In genomic region chr11:12087075-12087775, GRCh38 we compare ENCODE assay signal across 9 cellular contexts. TPM values are rescaled to one million over a fixed set of nuclear protein-coding genes. Genes with fewer than 3 reads are reported as not detected.
DNase-seq lines count a peak whose midpoint lies in the region; ATAC-seq and TF ChIP-seq lines count a peak whose summit lies in the region.
"Had no signal": no experiment of that assay in that cellular context is flagged by ENCODE, and none has a peak within 500 bp of the region (broad histone marks: within the 10 kb centered on the region; RNA-seq: fewer than 3 reads in every experiment).

No MANE protein-coding gene starts in this region.

- intact Hi-C loops in stomach (cut with DNase I; ENCODE audit: low total_unique reads): no loop called here

- no peak overlapping the region for H3K4me3 ChIP-seq in right atrium auricular region
- H3K4me3 ChIP-seq in stomach: no peak overlapping the region
- H3K4me3 ChIP-seq: cardiac muscle cell had no signal

- WGBS in stomach, 5 donors: 55 to 65% (median 59%) methylated on average over 7 of the region's 7 CpGs

- TF ChIP-seq EP300 in stomach (IDR thresholded peaks at IDR 0.05): no peak

- no peaks in the 10 kb centered on the region for H3K36me3 Mint-ChIP-seq in activated T-cell treated with anti-CD3 and anti-CD28 coated beads, Interleukin-2, amount 50 U/mL, for 24 hours (ENCODE audit: low read depth)
- H3K36me3 Mint-ChIP-seq in activated naive CD4-positive, alpha-beta T cell treated with anti-CD3 and anti-CD28 coated beads, Interleukin-2, amount 50 U/mL, for 72 hours: peaks cover 0 to 6% of the 10 kb centered on the region in 2 donors

- peaks cover 59% of the 10 kb centered on the region for H3K4me1 Mint-ChIP-seq in activated T-cell treated with anti-CD3 and anti-CD28 coated beads, Interleukin-2, amount 50 U/mL, for 24 hours (ENCODE audit: low read depth)

- H3K27me3 ChIP-seq in right atrium auricular region: no peaks in the 10 kb centered on the region
- H3K27me3 ChIP-seq in stomach: no peaks in the 10 kb centered on the region
- H3K27me3 ChIP-seq: cardiac muscle cell had no signal

- DNase-seq in activated T-cell treated with anti-CD3 and anti-CD28 coated beads, Interleukin-2, amount 50 U/mL, for 24 hours: peak; percentile 42
- DNase-seq in activated T-cell treated with anti-CD3 and anti-CD28 coated beads, Interleukin-2, amount 50 U/mL, for 1 hour: no peak
- DNase-seq in NCI-H226 (peak; percentile 52), right atrium auricular region (ENCODE audit: low spot score) (no peak), stomach (no peak), GM19240 (ENCODE audit: insufficient read length, low spot score) (no peak)
- peak in 1 of 2 donors; percentile 26 for DNase-seq in activated naive CD4-positive, alpha-beta T cell treated with anti-CD3 and anti-CD28 coated beads, Interleukin-2, amount 50 U/mL, for 72 hours (ENCODE audit: low spot score in 2 of 2)

- no peaks in the 10 kb centered on the region for H3K27me3 Mint-ChIP-seq in activated T-cell treated with anti-CD3 and anti-CD28 coated beads, Interleukin-2, amount 50 U/mL, for 24 hours

- H3K4me1 ChIP-seq in right atrium auricular region (peaks cover 0 to 71% of the 10 kb centered on the region in 2 donors), stomach (peaks cover 46 to 71% (median 60%) of the 10 kb centered on the region in 4 donors)

- TF ChIP-seq POLR2A in stomach (IDR thresholded peaks at IDR 0.05): no peak

- H3K36me3 ChIP-seq in right atrium auricular region (no peaks in the 10 kb centered on the region), stomach (no peaks in the 10 kb centered on the region)
- H3K36me3 ChIP-seq: cardiac muscle cell had no signal

- no peaks in the 10 kb centered on the region for H3K9me3 ChIP-seq in right atrium auricular region
- H3K9me3 ChIP-seq in stomach: no peaks in the 10 kb centered on the region

- ATAC-seq in activated naive CD4-positive, alpha-beta T cell treated with anti-CD3 and anti-CD28 coated beads, Interleukin-2, amount 50 U/mL, for 72 hours: peak; percentile 84 to 89
- ATAC-seq in HG03039 (IDR thresholded peaks at IDR 0.05; ENCODE audit: unreplicated experiment): no peak

- H3K4me3 Mint-ChIP-seq in activated T-cell treated with anti-CD3 and anti-CD28 coated beads, Interleukin-2, amount 50 U/mL, for 24 hours: no peak overlapping the region

- H3K27ac Mint-ChIP-seq in activated T-cell treated with anti-CD3 and anti-CD28 coated beads, Interleukin-2, amount 50 U/mL, for 24 hours: no peak overlapping the region
- peak overlapping the region; percentile 39 to 59 for H3K27ac Mint-ChIP-seq in activated naive CD4-positive, alpha-beta T cell treated with anti-CD3 and anti-CD28 coated beads, Interleukin-2, amount 50 U/mL, for 72 hours

- H3K9me3 Mint-ChIP-seq in activated T-cell treated with anti-CD3 and anti-CD28 coated beads, Interleukin-2, amount 50 U/mL, for 24 hours: no peaks in the 10 kb centered on the region
- H3K9me3 Mint-ChIP-seq in activated naive CD4-positive, alpha-beta T cell treated with anti-CD3 and anti-CD28 coated beads, Interleukin-2, amount 50 U/mL, for 72 hours: peaks cover 0 to 3% of the 10 kb centered on the region in 2 donors

- H3K27ac ChIP-seq in right atrium auricular region (peak overlapping the region; percentile 83 to 89), stomach (peak overlapping the region; percentile 75 to 92 (median 89))
- H3K27ac ChIP-seq: cardiac muscle cell had no signal

- TF ChIP-seq CTCF in right atrium auricular region (IDR thresholded peaks at IDR 0.05) (peak in 1 of 2 donors; percentile 24), stomach (IDR thresholded peaks at IDR 0.05) (peak in 2 of 7 experiments; percentile 7 to 20)

RNA-seq across cellular contexts. Expression of gene MICAL2, which starts 23.2 kb away (rescaled TPM):
- 100 to 1,000 TPM in 1 of 2 donors, 10 to 100 TPM in 1; 60.8 to 124 TPM for total RNA-seq in activated naive CD4-positive, alpha-beta T cell treated with anti-CD3 and anti-CD28 coated beads, Interleukin-2, amount 50 U/mL, for 72 hours
- total RNA-seq in right atrium auricular region (10 to 100 TPM; 77.6 to 84.5 TPM), stomach (100 to 1,000 TPM in 2 of 5 donors, 10 to 100 TPM in 3; 82.6 to 165 (median 86.1) TPM)
- 10 to 100 TPM; 11.2 to 31.4 (median 13.3) TPM for polyA plus RNA-seq in stomach

Comparison
In these comparisons a context has a peak if more than half of its experiments do, and no peak if none do; other contexts are left out.
1. DNase-seq: peak in activated T-cell treated with anti-CD3 and anti-CD28 coated beads, Interleukin-2, amount 50 U/mL, for 24 hours (single experiment) and NCI-H226 (single experiment); none in activated T-cell treated with anti-CD3 and anti-CD28 coated beads, Interleukin-2, amount 50 U/mL, for 1 hour (single experiment), right atrium auricular region (single experiment), stomach (single experiment) and GM19240 (single experiment).